ENCODE assay signal across 17 cellular contexts in the genomic region with DNA sequence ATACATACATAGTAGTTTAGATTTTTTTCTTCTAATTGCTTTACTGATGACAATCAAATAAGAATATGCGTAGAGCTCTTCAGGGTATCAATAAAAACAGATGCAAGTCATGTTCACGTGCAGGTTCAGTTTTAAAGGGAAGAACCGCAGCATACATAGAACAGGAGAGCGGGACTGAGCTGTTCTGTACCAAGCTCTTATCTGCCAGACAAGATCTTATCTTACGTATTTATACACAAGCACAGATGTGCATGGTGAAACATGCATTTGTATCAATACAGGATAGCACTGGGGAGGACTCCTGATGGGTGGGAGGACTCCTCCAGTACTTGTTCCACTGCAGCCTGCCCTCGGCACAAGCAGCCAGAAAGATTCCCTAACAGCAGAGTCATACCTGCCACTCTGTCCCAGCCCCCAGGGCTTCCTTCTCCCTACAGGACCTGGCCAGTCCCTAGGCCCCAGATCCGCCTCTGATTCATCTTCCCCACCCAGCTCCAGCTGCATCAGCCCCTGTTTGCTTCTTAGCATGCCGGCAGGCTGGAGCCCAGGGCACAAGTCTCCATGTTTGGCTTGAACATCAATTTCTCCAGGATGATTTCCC. TPM values are rescaled to one million over a fixed set of nuclear protein-coding genes. Genes with fewer than 3 reads are reported as not detected.
DNase-seq lines count a peak whose midpoint lies in the region; ATAC-seq, FAIRE-seq and TF ChIP-seq lines count a peak whose summit lies in the region.
"Had no signal": no experiment of that assay in that cellular context is flagged by ENCODE, and none has a peak within 500 bp of the region (broad histone marks: within the 10 kb centered on the region; RNA-seq: fewer than 3 reads in every experiment).

No MANE protein-coding gene starts in this region.

- no peak for TF ChIP-seq POLR2A in H1 (IDR thresholded peaks at IDR 0.05; ENCODE audit: control extremely low read depth in 1 of 2, low read depth in 2 of 2, low read length in 2 of 2)

- DNase-seq in CD4-positive, CD25-positive, alpha-beta regulatory T cell, result peak in 2 of 3 donors; percentile 28 to 81
- peak in 1 of 7 experiments; percentile 29 for DNase-seq in CD8-positive, alpha-beta T cell
- DNase-seq in WTC11 (ENCODE audit: low spot score) (no peak), H1 (ENCODE audit: low read depth in 1 of 2, low spot score in 2 of 2) (no peak), GM19240 (ENCODE audit: insufficient read length, low spot score) (no peak), hepatic stellate cell (ENCODE audit: low spot score) (no peak)
- DNase-seq: aorta; DMS53; hypothalamus; left lung; MG63; NCI-H2029 treated with DMSO at 0.1 percent for 48 hours; stimulated activated CD4-positive, alpha-beta T cell treated with anti-CD3 and anti-CD28 coated beads, Interleukin-12 subunit alpha, Interleukin-12 subunit beta, amount 100 ng/mL, for 4 hours had no signal

- intact Hi-C loops in CD8-positive, alpha-beta T cell (cut with DNase I, micrococcal nuclease), result loop anchor here in 1 of 2 experiments (10.0 kb wide), 1 partner anchor 388 kb away; a partner anchor contains a TSS

- no peak overlapping the region for H3K23ac ChIP-seq in H1 (ENCODE audit: insufficient read length)

- no peak overlapping the region for H3K4ac ChIP-seq in H1 (replicated peaks; ENCODE audit: insufficient read length, low read depth, low read length)

- H2BK20ac ChIP-seq in H1 (ENCODE audit: low read length), result no peak overlapping the region

- no peak overlapping the region for H3K56ac ChIP-seq in H1 (replicated peaks; ENCODE audit: insufficient read length, low read depth, low read length)

- no peak overlapping the region for H2BK15ac ChIP-seq in H1 (ENCODE audit: low read length)

- H3K9me3 Mint-ChIP-seq in CD4-positive, CD25-positive, alpha-beta regulatory T cell, result no peaks in the 10 kb centered on the region
- no peaks in the 10 kb centered on the region for H3K9me3 Mint-ChIP-seq in CD8-positive, alpha-beta T cell
- no peaks in the 10 kb centered on the region for H3K9me3 Mint-ChIP-seq in WTC11

- WGBS in H1 (ENCODE audit: extremely low coverage in 1 of 2, insufficient coverage in 1 of 2, insufficient read length in 1 of 2, insufficient replicate concordance in 2 of 2, low coverage in 1 of 2, low lambda C conversion rate in 2 of 2, missing lambda C conversion rate in 1 of 2), 2 experiments, result 88% methylated on average over 8 of the region's 8 CpGs; no CpG with 5 or more reads in 1 of the 2 experiments

- POLR2A ChIA-PET in CD8-positive, alpha-beta T cell (lab: Charles Lee), result interaction anchor here (0.6 to 4.7 kb wide), 10 partner anchors 8 to 62 kb away, joined by 3 to 43 read pairs (median 4); no protein-coding TSS in a partner anchor
- POLR2A ChIA-PET in WTC11 (lab: Charles Lee), result no interaction called here
- POLR2A ChIA-PET in H1 (lab: Charles Lee; ENCODE audit: partially characterized antibody), result interaction anchor here (0.6 kb wide), 1 partner anchor 199 kb away, joined by 3 read pairs; no protein-coding TSS in a partner anchor

- H4K20me1 ChIP-seq in H1 (replicated peaks in 1 of 2; ENCODE audit: control insufficient read depth in 1 of 2, insufficient read depth in 2 of 2, low read length in 2 of 2), result no peaks in the 10 kb centered on the region

- FAIRE-seq in H1 (lab: Jason Lieb, UNC), result no peak

- no peak overlapping the region for H2BK120ac ChIP-seq in H1 (replicated peaks; ENCODE audit: low read depth, low read length)

- no peak overlapping the region for H3K14ac ChIP-seq in H1 (ENCODE audit: insufficient read length)

- no peaks in the 10 kb centered on the region for H3K9me3 ChIP-seq in CD4-positive, CD25-positive, alpha-beta regulatory T cell (ENCODE audit: control insufficient read depth in 2 of 2, low read length in 2 of 2)
- H3K9me3 ChIP-seq in CD8-positive, alpha-beta T cell (ENCODE audit: low read length), result no peaks in the 10 kb centered on the region
- H3K9me3 ChIP-seq in H1 (ENCODE audit: insufficient read depth in 2 of 2, low read depth in 1 of 2, low read length in 1 of 2), result no peaks in the 10 kb centered on the region
- H3K9me3 ChIP-seq: left lung, MG63, prostate gland, thoracic aorta had no signal

- H4K8ac ChIP-seq in H1 (ENCODE audit: extremely low read depth, insufficient read depth, low read length), result peak overlapping the region; percentile 77; the same call in 1 of the 2 replicates

- no peak overlapping the region for H2AK5ac ChIP-seq in H1 (ENCODE audit: low read depth, low read length)

- H3K27ac Mint-ChIP-seq in CD4-positive, CD25-positive, alpha-beta regulatory T cell, result peak overlapping the region; percentile 88 to 99 (median 92)
- peak overlapping the region; percentile 94 for H3K27ac Mint-ChIP-seq in CD8-positive, alpha-beta T cell
- H3K27ac Mint-ChIP-seq in WTC11, result no peak overlapping the region

- peaks cover 69% of the 10 kb centered on the region for H3K4me1 ChIP-seq in CD4-positive, CD25-positive, alpha-beta regulatory T cell (ENCODE audit: control insufficient read depth, insufficient read depth, low read length, poor library complexity, severe bottlenecking)
- H3K4me1 ChIP-seq in CD8-positive, alpha-beta T cell (ENCODE audit: insufficient read depth, low read length), result peaks cover 97% of the 10 kb centered on the region
- no peaks in the 10 kb centered on the region; a peak in 1 of 7 replicates for H3K4me1 ChIP-seq in H1 (replicated peaks in 1 of 4; ENCODE audit: control insufficient read depth in 3 of 4, insufficient read depth in 4 of 4, low read length in 3 of 4)
- H3K4me1 ChIP-seq: left lung, prostate gland had no signal

- CTCF ChIA-PET in CD8-positive, alpha-beta T cell (lab: Charles Lee), result interaction anchor here (0.6 to 11.9 kb wide), 6 partner anchors 8 to 183 kb away, joined by 3 to 179 read pairs (median 4); a partner anchor contains a TSS
- CTCF ChIA-PET in WTC11 (lab: Charles Lee), result interaction anchor here (0.6 to 1.2 kb wide), 4 partner anchors 13 to 144 kb away, joined by 3 to 5 read pairs (median 4); no protein-coding TSS in a partner anchor
- CTCF ChIA-PET in H1 (lab: Charles Lee; ENCODE audit: partially characterized antibody), result interaction anchor here (1.7 kb wide), 1 partner anchor 12 kb away, joined by 6 read pairs; no protein-coding TSS in a partner anchor

- peaks cover 22% of the 10 kb centered on the region for H3K36me3 ChIP-seq in CD4-positive, CD25-positive, alpha-beta regulatory T cell (ENCODE audit: control insufficient read depth, insufficient read depth, low read length)
- H3K36me3 ChIP-seq in CD8-positive, alpha-beta T cell (ENCODE audit: insufficient read depth, low read length), result peaks cover 10% of the 10 kb centered on the region
- no peaks in the 10 kb centered on the region; a peak in 2 of 8 replicates for H3K36me3 ChIP-seq in H1 (ENCODE audit: control insufficient read depth in 2 of 4, insufficient read depth in 4 of 4, low read length in 3 of 4)
- H3K36me3 ChIP-seq: left lung, MG63, prostate gland, thoracic aorta had no signal

- no peak for TF ChIP-seq EP300 in H1 (IDR thresholded peaks at IDR 0.05; ENCODE audit: borderline replicate concordance in 1 of 2, low read depth in 2 of 2, low read length in 2 of 2)

- peaks cover 46 to 95% (median 70%) of the 10 kb centered on the region in 4 donors for H3K4me1 Mint-ChIP-seq in CD4-positive, CD25-positive, alpha-beta regulatory T cell
- peaks cover 96% of the 10 kb centered on the region for H3K4me1 Mint-ChIP-seq in CD8-positive, alpha-beta T cell (ENCODE audit: low read depth)
- peaks cover 12% of the 10 kb centered on the region; the same call in 1 of the 2 replicates for H3K4me1 Mint-ChIP-seq in WTC11

- H3K4me3 Mint-ChIP-seq in CD4-positive, CD25-positive, alpha-beta regulatory T cell, result peak overlapping the region; percentile 68 to 87 (median 76)
- peak overlapping the region; percentile 32 for H3K4me3 Mint-ChIP-seq in CD8-positive, alpha-beta T cell
- H3K4me3 Mint-ChIP-seq in WTC11, result no peak overlapping the region

- peak overlapping the region; percentile 73 for H3K4me3 ChIP-seq in CD4-positive, CD25-positive, alpha-beta regulatory T cell (ENCODE audit: low read depth, low read length)
- H3K4me3 ChIP-seq in CD8-positive, alpha-beta T cell (ENCODE audit: low read depth, low read length), result no peak overlapping the region
- no peak overlapping the region for H3K4me3 ChIP-seq in H1 (ENCODE audit: extremely low read depth in 1 of 4, insufficient read depth in 2 of 4, low read depth in 3 of 4, low read length in 4 of 4)
- H3K4me3 ChIP-seq: left lung, MG63, prostate gland, thoracic aorta had no signal

- ATAC-seq in CD4-positive, CD25-positive, alpha-beta regulatory T cell (ENCODE audit: low read depth in 2 of 2), result peak; percentile 47 to 51
- ATAC-seq in CD8-positive, alpha-beta T cell, result peak; percentile 45
- ATAC-seq in WTC11 (0 out of 2 replicates have a peak, but pooled peaks have one; percentile 41), GM21619 (IDR thresholded peaks at IDR 0.05; ENCODE audit: unreplicated experiment) (no peak)
- ATAC-seq: left lung, Panc1 had no signal

- no peak overlapping the region for H3K18ac ChIP-seq in H1 (ENCODE audit: extremely low read depth, low read length)

- no peak overlapping the region for H4K91ac ChIP-seq in H1 (replicated peaks; ENCODE audit: insufficient read length, low read length)

- no peak for TF ChIP-seq CTCF in CD8-positive, alpha-beta T cell (IDR thresholded peaks at IDR 0.05)
- TF ChIP-seq CTCF in WTC11 (IDR thresholded peaks at IDR 0.05), result no peak
- no peak for TF ChIP-seq CTCF in H1 (IDR thresholded peaks at IDR 0.05; ENCODE audit: control extremely low read depth in 1 of 3, insufficient read depth in 1 of 3, low read depth in 1 of 3, low read length in 3 of 3)

- no peak overlapping the region for H3K4me2 ChIP-seq in H1 (ENCODE audit: insufficient read depth in 1 of 2, low read depth in 2 of 2, low read length in 2 of 2)

- H3K27me3 ChIP-seq in CD4-positive, CD25-positive, alpha-beta regulatory T cell (ENCODE audit: control insufficient read depth, insufficient read depth, low read length), result no peaks in the 10 kb centered on the region
- no peaks in the 10 kb centered on the region for H3K27me3 ChIP-seq in CD8-positive, alpha-beta T cell (ENCODE audit: insufficient read depth, low read length)
- no peaks in the 10 kb centered on the region for H3K27me3 ChIP-seq in H1 (replicated peaks in 1 of 4; ENCODE audit: control insufficient read depth in 3 of 4, extremely low read depth in 1 of 4, insufficient read depth in 3 of 4, low read length in 3 of 4)
- H3K27me3 ChIP-seq: left lung had no signal

- no peak overlapping the region for H2AFZ ChIP-seq in H1 (ENCODE audit: low read length)

- H3K27me3 Mint-ChIP-seq in CD4-positive, CD25-positive, alpha-beta regulatory T cell, result no peaks in the 10 kb centered on the region
- no peaks in the 10 kb centered on the region for H3K27me3 Mint-ChIP-seq in CD8-positive, alpha-beta T cell (ENCODE audit: low read depth)
- H3K27me3 Mint-ChIP-seq in WTC11 (ENCODE audit: low read depth), result no peaks in the 10 kb centered on the region

- H3K36me3 Mint-ChIP-seq in CD4-positive, CD25-positive, alpha-beta regulatory T cell, result peaks cover 50% of the 10 kb centered on the region
- H3K36me3 Mint-ChIP-seq in CD8-positive, alpha-beta T cell, result peaks cover 54% of the 10 kb centered on the region
- no peaks in the 10 kb centered on the region for H3K36me3 Mint-ChIP-seq in WTC11

- no peaks in the 10 kb centered on the region for H3K23me2 ChIP-seq in H1 (ENCODE audit: low read depth, low read length)

- H2BK12ac ChIP-seq in H1 (ENCODE audit: low read depth, low read length), result no peak overlapping the region

- H2BK5ac ChIP-seq in H1 (ENCODE audit: low read depth, low read length), result no peak overlapping the region

- no peaks in the 10 kb centered on the region for H3K79me2 ChIP-seq in H1 (ENCODE audit: control insufficient read depth in 1 of 2, insufficient read depth in 2 of 2, low read length in 2 of 2)

- no peak for TF ChIP-seq RAD21 in H1 (IDR thresholded peaks at IDR 0.05 in 1 of 2, conservative IDR thresholded peaks at IDR 0.05 in 1 of 2; ENCODE audit: low read depth in 2 of 2, low read length in 2 of 2)

- no peaks in the 10 kb centered on the region for H3K79me1 ChIP-seq in H1 (ENCODE audit: low read depth, low read length)

- H3K27ac ChIP-seq in CD4-positive, CD25-positive, alpha-beta regulatory T cell (ENCODE audit: insufficient read depth, low read length, poor library complexity, severe bottlenecking), result peak overlapping the region; percentile 83
- peak overlapping the region; percentile 86 for H3K27ac ChIP-seq in CD8-positive, alpha-beta T cell (ENCODE audit: low read depth, low read length)
- H3K27ac ChIP-seq in H1 (ENCODE audit: low read depth, low read length), result no peak overlapping the region
- H3K27ac ChIP-seq: left lung, prostate gland, thoracic aorta had no signal

- no peak overlapping the region for H3K9ac ChIP-seq in H1 (replicated peaks in 1 of 4; ENCODE audit: extremely low read depth in 1 of 4, low read depth in 3 of 4, low read length in 3 of 4)

- no peak overlapping the region for H4K5ac ChIP-seq in H1 (ENCODE audit: insufficient read length, low read depth, low read length)

RNA-seq across cellular contexts. Expression of a gene that starts 13.2 kb away (rescaled TPM):
- total RNA-seq in CD4-positive, CD25-positive, alpha-beta regulatory T cell, result 87.3 TPM
- 10 to 100 TPM; 62.4 to 70.3 (median 66.8) TPM for polyA plus RNA-seq in CD4-positive, CD25-positive, alpha-beta regulatory T cell
- 10 to 100 TPM; 26.3 to 26.6 TPM for total RNA-seq in CD8-positive, alpha-beta T cell
- 8.4 to 8.7 TPM (median 8.7 TPM) in 3 replicates for total RNA-seq in WTC11 (2021)
- 21.4 and 22.6 TPM in 2 replicates for total RNA-seq in H1 (2021; fragmentation: NEBNext Ultra II Directional; extraction: Animal tissue kit (Norgen Biotek cat#: 25700))
- 6.8 and 9.1 TPM in 2 replicates for polyA plus RNA-seq in H1 (2011; rRNA removed)
- polyA plus RNA-seq in H1 (2011; cell fraction: cytosol; rRNA removed), result 11.8 TPM
- 12.2 TPM for polyA plus RNA-seq in H1 (2011; cell fraction: nucleus; rRNA removed)
- polyA plus RNA-seq in H1 (2012, experiment 1 of 2), result 13.8 to 17.4 TPM (median 15.2 TPM) in 4 replicates
- 4.0 TPM for polyA plus RNA-seq in H1 (2012, experiment 2 of 2)
- polyA plus RNA-seq in H1 (2013, experiment 1 of 2), result 17.3 TPM
- 16.3 TPM for polyA plus RNA-seq in H1 (2013, experiment 2 of 2)
- polyA minus RNA-seq in H1 (2011; rRNA and poly(A)+ RNA removed), result 25.4 and 30.1 TPM in 2 replicates
- 8.9 TPM for polyA minus RNA-seq in H1 (2011; cell fraction: cytosol; rRNA and poly(A)+ RNA removed)
- polyA minus RNA-seq in H1 (2011; cell fraction: nucleus; rRNA and poly(A)+ RNA removed), result 27.3 TPM

Comparison
In these comparisons a context has a peak if more than half of its experiments do, and no peak if none do; other contexts are left out.
1. DNase-seq: peak in CD4-positive, CD25-positive, alpha-beta regulatory T cell (2 of 3); none in WTC11 (single experiment), H1 (0 of 2), GM19240 (single experiment) and hepatic stellate cell (single experiment).